In genomic region chr6:84731901-84732300, GRCh38 we compare ENCODE assay signal across 27 cellular contexts. TPM values are rescaled to one million over a fixed set of nuclear protein-coding genes. Genes with fewer than 3 reads are reported as not detected.
"Had no signal": no experiment of that assay in that cellular context is flagged by ENCODE, and none has a peak within 500 bp of the region (broad histone marks: within the 10 kb centered on the region; RNA-seq: fewer than 3 reads in every experiment).

No MANE protein-coding gene starts in this region.

- H3K27ac ChIP-seq: ovary, skin epidermis, thoracic aorta had no signal

- H3K27me3 ChIP-seq: ovary had no signal

- ATAC-seq: activated T-cell treated with anti-CD3 and anti-CD28 coated beads, Interleukin-2, amount 50 U/mL, for 72 hours; left colon; naive thymus-derived CD4-positive, alpha-beta T cell; sciatic nerve; stimulated activated effector memory CD8-positive, alpha-beta T cell treated with anti-CD3 and anti-CD28 coated beads, Interleukin-12 subunit alpha, Interleukin-12 subunit beta, amount 100 ng/mL, for 72 hours; T-helper 17 cell had no signal

- DNase-seq: activated CD4-positive, alpha-beta T cell treated with anti-CD3 and anti-CD28 coated beads for 4 hours; activated CD4-positive, alpha-beta T cell treated with anti-CD3 and anti-CD28 coated beads, Interleukin-2, amount 50 U/mL, for 4 hours; activated CD4-positive, CD25-positive, alpha-beta regulatory T cell; activated naive CD4-positive, alpha-beta T cell treated with Interleukin-2 at 50 U/mL for 16 hours; activated T-cell treated with anti-CD3 and anti-CD28 coated beads for 4 hours; activated T-cell treated with anti-CD3 and anti-CD28 coated beads, Interleukin-2, amount 50 U/mL, for 72 hours; central memory CD4-positive, alpha-beta T cell; effector CD4-positive, alpha-beta T cell; foreskin fibroblast; head of caudate nucleus; hippocampal formation; kidney; left colon; mammary epithelial cell; naive thymus-derived CD4-positive, alpha-beta T cell; ovary; retina; stimulated activated CD4-positive, alpha-beta T cell treated with anti-CD3 and anti-CD28 coated beads, Interleukin-4, amount 100 ng/mL, for 24 hours; T-helper 17 cell; T1000; trophoblast cell had no signal

- H3K4me3 ChIP-seq: ovary, skin epidermis, thoracic aorta had no signal

- H3K36me3 ChIP-seq: ovary had no signal

- H3K9me3 ChIP-seq: ovary, thoracic aorta had no signal

- FAIRE-seq: kidney, urothelium cell line had no signal

RNA-seq across cellular contexts. Expression of gene TBX18, which starts 32.5 kb away (rescaled TPM):
- total RNA-seq: activated T-cell treated with anti-CD3 and anti-CD28 coated beads, Interleukin-2, amount 50 U/mL, for 72 hours; mammary epithelial cell; naive thymus-derived CD4-positive, alpha-beta T cell; T-helper 17 cell had no signal
- polyA plus RNA-seq: naive thymus-derived CD4-positive, alpha-beta T cell; neural cell had no signal
